Comparison of ENCODE assay signal across 16 cellular contexts in genomic region chr7:101991860-101992259, GRCh38.
"Had no signal": no experiment of that assay in that cellular context is flagged by ENCODE, and none has a peak within 500 bp of the region (broad histone marks: within the 10 kb centered on the region; RNA-seq: fewer than 3 reads in every experiment).

No MANE protein-coding gene starts in this region.

- DNase-seq: activated CD4-positive, alpha-beta memory T cell treated with anti-CD3 and anti-CD28 coated beads, Interleukin-2, amount 10 ng/mL, durations not matched to agents 7 days and 5 days; activated CD4-positive, alpha-beta T cell treated with anti-CD3 and anti-CD28 coated beads for 36 hours; activated CD8-positive, alpha-beta memory T cell treated with anti-CD3 and anti-CD28 coated beads, Interleukin-2, amount 10 ng/mL, durations not matched to agents 7 days and 5 days; activated naive CD4-positive, alpha-beta T cell; caudate nucleus; retina; stimulated activated naive CD4-positive, alpha-beta T cell treated with Interleukin-2 at 50 U/mL for 16 hours; thyroid gland had no signal

- H3K36me3 ChIP-seq: thyroid gland had no signal

- H3K27me3 ChIP-seq: thyroid gland had no signal

- H3K9me3 ChIP-seq: thyroid gland had no signal

- H3K27ac Mint-ChIP-seq: activated CD4-positive, alpha-beta memory T cell treated with anti-CD3 and anti-CD28 coated beads, Interleukin-2, amount 10 ng/mL, durations not matched to agents 7 days and 5 days; activated CD4-positive, alpha-beta T cell treated with anti-CD3 and anti-CD28 coated beads for 36 hours; activated CD8-positive, alpha-beta memory T cell treated with anti-CD3 and anti-CD28 coated beads, Interleukin-2, amount 10 ng/mL, durations not matched to agents 7 days and 5 days; brain; mesothelial cell of epicardium; nephron had no signal

- FAIRE-seq: colon, endometrium, frontal cortex, keratinocyte had no signal

- H3K9me3 Mint-ChIP-seq: activated CD4-positive, alpha-beta memory T cell treated with anti-CD3 and anti-CD28 coated beads, Interleukin-2, amount 10 ng/mL, durations not matched to agents 7 days and 5 days; brain; mesothelial cell of epicardium; nephron had no signal

- H3K4me1 Mint-ChIP-seq: activated CD4-positive, alpha-beta memory T cell treated with anti-CD3 and anti-CD28 coated beads, Interleukin-2, amount 10 ng/mL, durations not matched to agents 7 days and 5 days had no signal

- H3K4me3 Mint-ChIP-seq: activated CD4-positive, alpha-beta memory T cell treated with anti-CD3 and anti-CD28 coated beads, Interleukin-2, amount 10 ng/mL, durations not matched to agents 7 days and 5 days; activated CD4-positive, alpha-beta T cell treated with anti-CD3 and anti-CD28 coated beads for 36 hours; brain; mesothelial cell of epicardium; nephron had no signal

- H3K4me1 ChIP-seq: thyroid gland had no signal

- H3K36me3 Mint-ChIP-seq: activated CD8-positive, alpha-beta memory T cell treated with anti-CD3 and anti-CD28 coated beads, Interleukin-2, amount 10 ng/mL, durations not matched to agents 7 days and 5 days had no signal

- H3K27ac ChIP-seq: thyroid gland had no signal

- H3K4me3 ChIP-seq: lung, thyroid gland had no signal

- H3K27me3 Mint-ChIP-seq: activated CD4-positive, alpha-beta memory T cell treated with anti-CD3 and anti-CD28 coated beads, Interleukin-2, amount 10 ng/mL, durations not matched to agents 7 days and 5 days; activated CD4-positive, alpha-beta T cell treated with anti-CD3 and anti-CD28 coated beads for 36 hours; activated CD8-positive, alpha-beta memory T cell treated with anti-CD3 and anti-CD28 coated beads, Interleukin-2, amount 10 ng/mL, durations not matched to agents 7 days and 5 days; brain had no signal
